22 cellular contexts compared by ENCODE assay signal in the genomic region with DNA sequence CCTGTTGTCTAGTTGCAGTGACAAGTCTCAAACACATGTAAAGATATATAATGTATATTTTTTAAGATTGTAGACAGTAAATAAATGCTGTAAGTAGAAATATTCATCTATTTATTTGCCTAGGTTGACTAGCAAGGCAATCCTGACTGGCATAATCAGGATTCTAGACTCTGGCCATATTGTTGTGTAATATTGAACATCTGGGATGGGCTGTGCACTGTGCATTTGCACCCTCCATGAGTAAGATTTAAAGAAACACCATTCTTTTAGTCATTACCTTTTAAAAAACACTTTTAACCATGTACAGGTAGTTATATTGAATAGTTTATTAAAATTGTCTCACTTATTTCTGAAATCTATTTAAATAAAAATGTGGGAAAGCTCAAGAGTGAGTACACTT. TPM values are rescaled to one million over a fixed set of nuclear protein-coding genes. Genes with fewer than 3 reads are reported as not detected.
DNase-seq lines count a peak whose midpoint lies in the region; ATAC-seq, FAIRE-seq and TF ChIP-seq lines count a peak whose summit lies in the region.
"Had no signal": no experiment of that assay in that cellular context is flagged by ENCODE, and none has a peak within 500 bp of the region (broad histone marks: within the 10 kb centered on the region; RNA-seq: fewer than 3 reads in every experiment).

No MANE protein-coding gene starts in this region.

- H3K4me1 ChIP-seq in HCT116 (ENCODE audit: control insufficient read depth in 1 of 2, insufficient read depth in 2 of 2, low read length in 2 of 2) (peaks cover 21 to 46% of the 10 kb centered on the region in 2 experiments), astrocyte (ENCODE audit: insufficient read depth, low read length) (peaks cover 23% of the 10 kb centered on the region), keratinocyte (ENCODE audit: control insufficient read depth, extremely low read depth, insufficient read depth, low read length) (peaks cover 55% of the 10 kb centered on the region), skeletal muscle satellite cell (ENCODE audit: control insufficient read depth, insufficient read depth, low read length) (peaks cover 68% of the 10 kb centered on the region)
- H3K4me1 ChIP-seq: Peyer's patch had no signal

- H3K9me3 ChIP-seq in HCT116 (ENCODE audit: control insufficient read depth in 1 of 2, insufficient read depth in 1 of 2, low read depth in 1 of 2, low read length in 2 of 2) (no peaks in the 10 kb centered on the region), astrocyte (ENCODE audit: insufficient read depth, low read depth, low read length) (no peaks in the 10 kb centered on the region), keratinocyte (ENCODE audit: control insufficient read depth, low read depth, low read length) (no peaks in the 10 kb centered on the region), skeletal muscle satellite cell (replicated peaks; ENCODE audit: low read length) (no peaks in the 10 kb centered on the region)
- H3K9me3 ChIP-seq: heart right ventricle, Peyer's patch, psoas muscle, suprapubic skin had no signal

- H4K20me1 ChIP-seq in HCT116 (ENCODE audit: insufficient read depth) (no peaks in the 10 kb centered on the region), astrocyte (ENCODE audit: insufficient read depth, low read length) (no peaks in the 10 kb centered on the region), keratinocyte (ENCODE audit: control insufficient read depth, extremely low read depth, insufficient read depth, low read length) (no peaks in the 10 kb centered on the region)

- peak overlapping the region; percentile 30 for H3K9ac ChIP-seq in HCT116 (ENCODE audit: low read length)
- peak overlapping the region; percentile 27 for H3K9ac ChIP-seq in astrocyte (ENCODE audit: low read length)
- H3K9ac ChIP-seq in keratinocyte (ENCODE audit: control insufficient read depth, extremely low read depth, insufficient read depth, low read length): peak overlapping the region; percentile 53
- peak overlapping the region; percentile 76 for H3K9ac ChIP-seq in skeletal muscle satellite cell (ENCODE audit: low read depth, low read length)

- H3K27ac ChIP-seq in HCT116 (ENCODE audit: low read depth, low read length) (peak overlapping the region; percentile 47; the same call in 1 of the 2 replicates), astrocyte (ENCODE audit: low read depth, low read length) (peak overlapping the region; percentile 83), keratinocyte (ENCODE audit: control insufficient read depth, insufficient read depth, low read length) (peak overlapping the region; percentile 78)
- H3K27ac ChIP-seq: psoas muscle, suprapubic skin had no signal

- H3K4me2 ChIP-seq in HCT116 (ENCODE audit: low read length) (peak overlapping the region; percentile 68), astrocyte (ENCODE audit: low read length) (peak overlapping the region; percentile 44), keratinocyte (ENCODE audit: control insufficient read depth, extremely low read depth, insufficient read depth, low read depth, low read length) (peak overlapping the region; percentile 66), skeletal muscle satellite cell (ENCODE audit: low read length) (peak overlapping the region; percentile 73)

- H3K79me2 ChIP-seq in HCT116 (ENCODE audit: insufficient read depth, low read length) (peaks cover 34% of the 10 kb centered on the region), astrocyte (ENCODE audit: insufficient read depth, low read length) (peaks cover 83% of the 10 kb centered on the region), keratinocyte (ENCODE audit: control insufficient read depth, insufficient read depth, low read length) (peaks cover 75% of the 10 kb centered on the region)

- TF ChIP-seq CTCF in HCT116 (IDR thresholded peaks at IDR 0.05 in 2 of 3, conservative IDR thresholded peaks at IDR 0.05 in 1 of 3; ENCODE audit: borderline replicate concordance in 1 of 3, insufficient read depth in 1 of 3, low read depth in 2 of 3, low read length in 2 of 3): no peak
- TF ChIP-seq CTCF in astrocyte (IDR thresholded peaks at IDR 0.05; ENCODE audit: insufficient read depth, low read depth, low read length): no peak
- TF ChIP-seq CTCF in keratinocyte (optimal IDR thresholded peaks at IDR 0.05 in 1 of 3, IDR thresholded peaks at IDR 0.05 in 1 of 3, conservative IDR thresholded peaks at IDR 0.05 in 1 of 3; ENCODE audit: extremely low read depth in 1 of 3, insufficient read depth in 2 of 3, low read length in 3 of 3): no peak

- H3K4me1 Mint-ChIP-seq in astrocyte (ENCODE audit: low read depth, unreplicated experiment): peaks cover 43% of the 10 kb centered on the region
- H3K4me1 Mint-ChIP-seq: CD4-positive, alpha-beta memory T cell; immature natural killer cell had no signal

- no peaks in the 10 kb centered on the region for H3K9me3 Mint-ChIP-seq in astrocyte (ENCODE audit: unreplicated experiment)
- H3K9me3 Mint-ChIP-seq: nephron had no signal

- no peaks in the 10 kb centered on the region for H3K9me2 ChIP-seq in HCT116 (ENCODE audit: insufficient read depth)

- no TSS peak for BruUV-seq in HCT116 (replicated peaks; lab: Mats Ljungman, UMichigan)

- H3K27me3 Mint-ChIP-seq in astrocyte (ENCODE audit: low read depth, unreplicated experiment): no peaks in the 10 kb centered on the region
- H3K27me3 Mint-ChIP-seq: brain; CD4-positive, alpha-beta memory T cell had no signal

- CTCF ChIA-PET in HCT116 (lab: Charles Lee): interaction anchor here (0.9 to 1.3 kb wide), 2 partner anchors 94 to 173 kb away, joined by 3 read pairs; no protein-coding TSS in a partner anchor

- RAD21 ChIA-PET in HCT116 (lab: Charles Lee; ENCODE audit: low non-redundant PET in 1 of 2, low total read pairs in 2 of 2, uncharacterized antibody in 2 of 2, unreplicated experiment in 2 of 2): no interaction called here

- H3K4me3 ChIP-seq in HCT116 (replicated peaks in 1 of 2; ENCODE audit: low read depth in 1 of 2, low read length in 2 of 2) (peak overlapping the region in 1 of 2 experiments; percentile 27; a peak in 2 of 4 replicates), astrocyte (ENCODE audit: insufficient read depth, low read depth, low read length) (no peak overlapping the region), keratinocyte (ENCODE audit: control insufficient read depth in 2 of 3, extremely low read depth in 1 of 3, insufficient read depth in 2 of 3, low read depth in 1 of 3, low read length in 3 of 3) (no peak overlapping the region), skeletal muscle satellite cell (ENCODE audit: low read length) (peak overlapping the region; percentile 28)
- H3K4me3 ChIP-seq: heart right ventricle, Peyer's patch, psoas muscle, suprapubic skin had no signal

- H3K27ac Mint-ChIP-seq in astrocyte (ENCODE audit: unreplicated experiment): peak overlapping the region; percentile 97
- H3K27ac Mint-ChIP-seq: activated naive CD8-positive, alpha-beta T cell; CD4-positive, alpha-beta memory T cell; immature natural killer cell had no signal

- no peak for TF ChIP-seq POLR2A in HCT116 (IDR thresholded peaks at IDR 0.05; ENCODE audit: borderline replicate concordance, extremely low read depth, insufficient read depth, insufficient read length)

- H3K36me3 ChIP-seq in HCT116 (ENCODE audit: control insufficient read depth in 1 of 2, insufficient read depth in 2 of 2, low read length in 2 of 2): no peaks in the 10 kb centered on the region
- H3K36me3 ChIP-seq in astrocyte (ENCODE audit: insufficient read depth, low read length): no peaks in the 10 kb centered on the region
- H3K36me3 ChIP-seq in keratinocyte (ENCODE audit: control insufficient read depth in 2 of 2, extremely low read depth in 1 of 2, insufficient read depth in 2 of 2, low read length in 2 of 2): no peaks in the 10 kb centered on the region
- no peaks in the 10 kb centered on the region for H3K36me3 ChIP-seq in skeletal muscle satellite cell (ENCODE audit: insufficient read depth, low read length)
- H3K36me3 ChIP-seq: Peyer's patch, suprapubic skin had no signal

- peak; percentile 32 for ATAC-seq in HCT116

- dilution Hi-C loops in keratinocyte (cut with MboI; ENCODE audit: extremely low pct_ligation_motif_present, low sequenced_read_pairs): no loop called here

- H3K9me1 ChIP-seq in keratinocyte (ENCODE audit: control insufficient read depth, extremely low read depth, insufficient read depth, low read length): peaks cover 2% of the 10 kb centered on the region

- H3K27me3 ChIP-seq in HCT116 (ENCODE audit: insufficient read depth, low read length) (no peaks in the 10 kb centered on the region), astrocyte (ENCODE audit: insufficient read depth, low read length) (no peaks in the 10 kb centered on the region), keratinocyte (ENCODE audit: control insufficient read depth, extremely low read depth, insufficient read depth, low read length) (no peaks in the 10 kb centered on the region), skeletal muscle satellite cell (ENCODE audit: control insufficient read depth, insufficient read depth, low read length) (no peaks in the 10 kb centered on the region)
- H3K27me3 ChIP-seq: heart right ventricle, Peyer's patch, suprapubic skin had no signal

- intact Hi-C loops in HCT116 (cut with micrococcal nuclease): loop anchor here (2.0 kb wide), 1 partner anchor 113 kb away; no protein-coding TSS in a partner anchor

- no peak for TF ChIP-seq RAD21 in HCT116 (IDR thresholded peaks at IDR 0.05; ENCODE audit: low read depth)

- no peak overlapping the region for H3K4me3 Mint-ChIP-seq in astrocyte (ENCODE audit: unreplicated experiment)
- H3K4me3 Mint-ChIP-seq: activated naive CD8-positive, alpha-beta T cell; brain; CD4-positive, alpha-beta memory T cell; immature natural killer cell; nephron had no signal

- POLR2A ChIA-PET in HCT116 (lab: Charles Lee): no interaction called here

- H2AFZ ChIP-seq in HCT116 (ENCODE audit: low read depth, low read length, poor library complexity, severe bottlenecking) (no peak overlapping the region), astrocyte (ENCODE audit: low read depth, low read length) (no peak overlapping the region), keratinocyte (ENCODE audit: control insufficient read depth, low read length) (no peak overlapping the region)

- no peak for DNase-seq in HCT116 (ENCODE audit: low read depth, low spot score)
- DNase-seq in astrocyte (ENCODE audit: low read depth): no peak
- no peak for DNase-seq in keratinocyte (ENCODE audit: low read depth, low spot score)
- no peak for DNase-seq in stimulated activated CD4-positive, alpha-beta T cell treated with anti-CD3 and anti-CD28 coated beads, Interleukin-2, amount 100 ng/mL, for 48 hours
- DNase-seq in stimulated activated naive CD4-positive, alpha-beta T cell (lab: John Stamatoyannopoulos, UW): no peak
- DNase-seq in SKM-1 (lab: John Stamatoyannopoulos, UW; ENCODE audit: unreplicated experiment): no peak
- DNase-seq: activated CD8-positive, alpha-beta memory T cell treated with anti-CD3 and anti-CD28 coated beads for 24 hours; CD4-positive, alpha-beta memory T cell; heart right ventricle; immature natural killer cell; NCI-H187; NCI-H2227 treated with DMSO at 0.1 percent for 48 hours; NCI-H82; Peyer's patch; psoas muscle; T-helper 9 cell had no signal

- FAIRE-seq in astrocyte (lab: Jason Lieb, UNC): no peak
- no peak for FAIRE-seq in keratinocyte (lab: Jason Lieb, UNC)
- FAIRE-seq: GM12892 had no signal

- peaks cover 3% of the 10 kb centered on the region for H3K36me3 Mint-ChIP-seq in astrocyte (ENCODE audit: low read depth, unreplicated experiment)
- H3K36me3 Mint-ChIP-seq: activated naive CD8-positive, alpha-beta T cell; CD4-positive, alpha-beta memory T cell; immature natural killer cell had no signal

RNA-seq across cellular contexts. Expression of gene RASAL2, which starts 32.4 kb away (rescaled TPM):
- total RNA-seq in HCT116 (2021; ENCODE audit: unreplicated experiment) (11.7 TPM), astrocyte (44.2 and 45.3 TPM in 2 replicates)
- 3.4 and 4.8 TPM in 2 replicates for polyA plus RNA-seq in HCT116 (2012)
- polyA plus RNA-seq in keratinocyte: 27.2 to 36.3 TPM (median 29.1 TPM) in 3 replicates
- polyA plus RNA-seq in keratinocyte (2011; ENCODE audit: low read depth): 21.3 TPM
- 14.1 and 17.1 TPM in 2 replicates for polyA plus RNA-seq in keratinocyte (2011; cell fraction: cytosol; rRNA removed)
- 76.0 and 76.8 TPM in 2 replicates for polyA plus RNA-seq in keratinocyte (2011; cell fraction: nucleus; rRNA removed)
- 7.9 and 17.5 TPM in 2 replicates for polyA plus RNA-seq in keratinocyte (2012; ENCODE audit: low replicate concordance)
- polyA minus RNA-seq in keratinocyte: 40.6 to 109 TPM (median 86.9 TPM) in 3 replicates
- polyA minus RNA-seq in keratinocyte (2011; cell fraction: cytosol; rRNA and poly(A)+ RNA removed): 29.2 TPM
- 91.1 and 159 TPM in 2 replicates for polyA minus RNA-seq in keratinocyte (2011; cell fraction: nucleus; rRNA and poly(A)+ RNA removed)
- total RNA-seq in skeletal muscle satellite cell (2012; rRNA removed): 36.2 and 36.3 TPM in 2 replicates
- polyA plus RNA-seq: CD4-positive, alpha-beta memory T cell; immature natural killer cell had no signal
